Comparison of ENCODE assay signal across 1 cellular context in genomic region chr5:94870496-94871214, GRCh38.
TF ChIP-seq lines count a peak whose summit lies in the region.

No MANE protein-coding gene starts in this region.

TF ChIP-seq in GM23338, 12 proteins besides CTCF, POLR2A, EP300 and RAD21 (continued from another document):
- TF ChIP-seq REST (IDR thresholded peaks at IDR 0.05; ENCODE audit: unreplicated experiment) (no peak), CREB1 (CRISPR knock-in tag; IDR thresholded peaks at IDR 0.05; ENCODE audit: low read depth) (no peak), STAT1 (IDR thresholded peaks at IDR 0.05; ENCODE audit: unreplicated experiment) (no peak), NANOG (IDR thresholded peaks at IDR 0.05; ENCODE audit: borderline replicate concordance) (no peak), ZNF114 (CRISPR knock-in tag; IDR thresholded peaks at IDR 0.05) (no peak), ZNF462 (CRISPR knock-in tag; IDR thresholded peaks at IDR 0.05) (no peak), EZH2phosphoT487 (IDR thresholded peaks at IDR 0.05; ENCODE audit: unreplicated experiment) (no peak), ZNF331 (CRISPR knock-in tag; IDR thresholded peaks at IDR 0.05; ENCODE audit: low read depth) (no peak), POLR2AphosphoS5 (IDR thresholded peaks at IDR 0.05; ENCODE audit: low read depth) (no peak), EZH2 (IDR thresholded peaks at IDR 0.05; ENCODE audit: low read depth, unreplicated experiment) (no peak)
- TF ChIP-seq, protein P1, sequence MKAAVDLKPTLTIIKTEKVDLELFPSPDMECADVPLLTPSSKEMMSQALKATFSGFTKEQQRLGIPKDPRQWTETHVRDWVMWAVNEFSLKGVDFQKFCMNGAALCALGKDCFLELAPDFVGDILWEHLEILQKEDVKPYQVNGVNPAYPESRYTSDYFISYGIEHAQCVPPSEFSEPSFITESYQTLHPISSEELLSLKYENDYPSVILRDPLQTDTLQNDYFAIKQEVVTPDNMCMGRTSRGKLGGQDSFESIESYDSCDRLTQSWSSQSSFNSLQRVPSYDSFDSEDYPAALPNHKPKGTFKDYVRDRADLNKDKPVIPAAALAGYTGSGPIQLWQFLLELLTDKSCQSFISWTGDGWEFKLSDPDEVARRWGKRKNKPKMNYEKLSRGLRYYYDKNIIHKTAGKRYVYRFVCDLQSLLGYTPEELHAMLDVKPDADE (IDR thresholded peaks at IDR 0.05), result no peak
TF ChIP-seq in GM23338: peak in this region for 0.
